ENCODE assay signal across 23 cellular contexts in the genomic region with DNA sequence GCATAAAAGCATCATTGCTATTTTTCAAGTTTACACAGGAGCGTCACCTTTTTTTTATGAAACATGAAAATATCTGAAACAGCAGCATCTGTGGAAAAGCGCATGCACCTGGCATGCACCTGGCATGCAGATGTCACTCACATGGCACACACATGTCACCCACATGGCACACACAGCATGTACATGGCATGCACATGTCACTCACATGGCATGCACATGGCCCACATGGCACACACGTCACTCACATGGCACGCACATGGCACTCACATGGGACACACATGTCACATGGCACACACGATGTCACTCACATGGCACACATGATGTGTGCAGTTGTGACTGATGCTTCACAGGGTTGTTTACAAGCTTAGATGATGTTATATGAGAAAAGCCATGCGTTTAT.
"Had no signal": no experiment of that assay in that cellular context is flagged by ENCODE, and none has a peak within 500 bp of the region (broad histone marks: within the 10 kb centered on the region; RNA-seq: fewer than 3 reads in every experiment).

No MANE protein-coding gene starts in this region.

- DNase-seq: dorsolateral prefrontal cortex; effector CD8-positive, alpha-beta T cell; foreskin fibroblast; kidney; left cardiac atrium; left ventricle myocardium inferior; mesendoderm; naive B cell; retina; stimulated activated CD4-positive, alpha-beta T cell treated with anti-CD3 and anti-CD28 coated beads, Interleukin-2, amount 100 ng/mL, for 24 hours; stimulated activated CD4-positive, alpha-beta T cell treated with anti-CD3 and anti-CD28 coated beads, Interleukin-4, amount 100 ng/mL, for 4 hours; stimulated activated naive B cell treated with anti-CD40 and anti-IgM and Interleukin-4, amounts not matched to agents 10 μg/mL and 1 μg/mL and 100 μg/mL, for 72 hours; stimulated activated naive CD8-positive, alpha-beta T cell treated with anti-CD3 and anti-CD28 coated beads, Interleukin-15, amount 100 ng/mL, for 72 hours; testis had no signal

- H3K27me3 ChIP-seq: dorsolateral prefrontal cortex, gastroesophageal sphincter, hepatocyte, testis, tibial nerve had no signal

- H3K4me1 ChIP-seq: gastroesophageal sphincter, left ventricle myocardium inferior, parathyroid adenoma, prostate gland, testis, tibial nerve had no signal

- H3K9me3 ChIP-seq: gastroesophageal sphincter, left ventricle myocardium inferior, prostate gland, testis, tibial nerve had no signal

- ATAC-seq: esophagus mucosa; gastroesophageal sphincter; left cardiac atrium; sciatic nerve; stimulated activated naive B cell treated with anti-CD40 and anti-IgM and Interleukin-4, amounts not matched to agents 10 μg/mL and 1 μg/mL and 100 μg/mL, for 72 hours; stimulated activated naive CD8-positive, alpha-beta T cell treated with anti-CD3 and anti-CD28 coated beads, Interleukin-15, amount 100 ng/mL, for 72 hours had no signal

- H3K36me3 ChIP-seq: left ventricle myocardium inferior, prostate gland had no signal

- H3K4me3 ChIP-seq: coronary artery, dorsolateral prefrontal cortex, gastroesophageal sphincter, hepatocyte, left ventricle myocardium inferior, lung, prostate gland, testis, tibial nerve had no signal

- FAIRE-seq: kidney had no signal

- H3K27ac ChIP-seq: coronary artery, dorsolateral prefrontal cortex, gastroesophageal sphincter, hepatocyte, left ventricle myocardium inferior, parathyroid adenoma, prostate gland, testis, tibial nerve had no signal
